In genomic region chr1:157925419-157926166, GRCh38 we compare ENCODE assay signal across 1 cellular context.
TF ChIP-seq lines count a peak whose summit lies in the region.

No MANE protein-coding gene starts in this region.

TF ChIP-seq in WTC11, 78 proteins besides CTCF, POLR2A, EP300 and RAD21 (continued from another document):
- TF ChIP-seq RELA (CRISPR knock-in tag; IDR thresholded peaks at IDR 0.05; ENCODE audit: borderline replicate concordance), result no peak
- no peak for TF ChIP-seq TCF7 (CRISPR knock-in tag; IDR thresholded peaks at IDR 0.05; ENCODE audit: low read depth)
- TF ChIP-seq, protein P1, sequence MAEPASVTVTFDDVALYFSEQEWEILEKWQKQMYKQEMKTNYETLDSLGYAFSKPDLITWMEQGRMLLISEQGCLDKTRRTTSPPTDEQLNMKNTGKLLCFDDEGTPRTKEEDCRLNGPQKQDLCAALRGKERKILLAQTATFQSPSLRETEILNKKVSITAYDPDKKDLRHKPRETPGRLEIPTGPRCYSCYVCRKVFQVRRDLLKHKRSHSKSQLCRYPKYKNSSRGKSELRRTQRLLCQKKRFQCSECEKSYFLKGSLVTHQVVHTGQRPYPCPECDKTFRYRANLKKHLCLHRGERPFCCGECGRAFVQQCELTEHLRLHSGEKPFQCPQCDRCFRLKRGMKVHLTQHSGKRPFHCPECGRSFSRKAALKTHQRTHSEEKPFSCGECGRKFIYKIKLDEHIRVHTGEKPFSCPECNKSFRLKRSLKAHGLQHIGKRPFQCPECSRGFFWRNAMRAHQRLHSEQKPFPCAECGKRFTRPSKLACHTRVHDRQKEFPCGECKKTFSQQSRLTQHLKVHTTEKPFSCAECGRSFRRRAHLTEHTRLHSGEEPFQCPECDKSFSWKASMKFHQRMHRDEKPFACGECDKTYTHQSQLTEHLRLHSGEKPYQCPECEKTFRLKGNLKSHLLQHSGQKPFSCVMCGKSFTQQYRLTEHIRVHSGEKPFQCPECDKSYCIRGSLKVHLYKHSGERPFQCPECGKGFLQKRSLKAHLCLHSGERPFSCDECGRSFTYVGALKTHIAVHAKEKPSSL (CRISPR knock-in tag; conservative IDR thresholded peaks at IDR 0.05), result no peak
- TF ChIP-seq, protein P2, sequence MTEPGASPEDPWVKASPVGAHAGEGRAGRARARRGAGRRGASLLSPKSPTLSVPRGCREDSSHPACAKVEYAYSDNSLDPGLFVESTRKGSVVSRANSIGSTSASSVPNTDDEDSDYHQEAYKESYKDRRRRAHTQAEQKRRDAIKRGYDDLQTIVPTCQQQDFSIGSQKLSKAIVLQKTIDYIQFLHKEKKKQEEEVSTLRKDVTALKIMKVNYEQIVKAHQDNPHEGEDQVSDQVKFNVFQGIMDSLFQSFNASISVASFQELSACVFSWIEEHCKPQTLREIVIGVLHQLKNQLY (CRISPR knock-in tag; IDR thresholded peaks at IDR 0.05), result no peak
- TF ChIP-seq, protein P3, sequence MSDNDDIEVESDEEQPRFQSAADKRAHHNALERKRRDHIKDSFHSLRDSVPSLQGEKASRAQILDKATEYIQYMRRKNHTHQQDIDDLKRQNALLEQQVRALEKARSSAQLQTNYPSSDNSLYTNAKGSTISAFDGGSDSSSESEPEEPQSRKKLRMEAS (CRISPR knock-in tag; IDR thresholded peaks at IDR 0.05), result no peak
